In the genomic region with DNA sequence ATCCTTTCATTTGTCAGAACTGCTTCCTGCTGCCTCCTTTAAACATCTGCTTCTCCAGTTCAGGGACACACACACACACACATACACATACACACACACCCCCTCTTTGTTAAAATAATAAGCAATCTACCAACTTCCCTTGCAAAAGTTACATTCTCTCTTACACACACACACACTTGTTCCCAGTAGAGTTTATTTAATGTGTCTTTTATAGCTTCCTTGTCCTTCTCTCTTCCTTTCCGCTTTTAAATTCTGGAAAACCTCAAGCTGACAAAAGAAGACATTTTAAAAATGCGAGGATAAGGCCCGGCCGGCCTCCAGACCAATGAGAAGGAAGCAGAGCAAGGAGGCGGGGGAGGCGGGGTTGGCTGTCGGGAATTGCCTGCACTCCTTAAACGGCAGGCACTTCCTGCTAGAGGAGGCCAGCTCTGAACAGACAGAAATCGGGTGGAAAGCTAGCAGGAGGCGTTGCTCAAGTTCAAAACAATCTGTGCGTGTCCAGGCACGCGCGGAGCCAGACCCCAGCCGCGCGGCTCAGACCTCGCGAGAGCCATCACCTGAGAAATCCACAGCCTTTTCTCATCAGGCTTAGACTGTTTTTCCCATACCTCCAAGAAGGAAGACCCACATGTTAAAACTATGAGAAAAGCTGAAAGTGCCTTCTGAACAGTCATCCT, we compare ENCODE assay signal across 8 cellular contexts.
DNase-seq lines count a peak whose midpoint lies in the region; ATAC-seq and TF ChIP-seq lines count a peak whose summit lies in the region.

No MANE protein-coding gene starts in this region.

- TF ChIP-seq CTCF in RWPE2 (IDR thresholded peaks at IDR 0.05; ENCODE audit: poor library complexity, severe bottlenecking) (no peak), fibroblast of pulmonary artery (IDR thresholded peaks at IDR 0.05; ENCODE audit: low read length, missing control alignments) (no peak), natural killer cell (IDR thresholded peaks at IDR 0.05) (no peak)

- peak; percentile 88 for ATAC-seq in GM21619 (IDR thresholded peaks at IDR 0.05; ENCODE audit: unreplicated experiment)
- peak; percentile 99 for ATAC-seq in RWPE2 (ENCODE audit: low read depth)
- ATAC-seq in natural killer cell, result peak; percentile 87 to 89 (median 88)

- TF ChIP-seq EP300 in Ishikawa (IDR thresholded peaks at IDR 0.05; ENCODE audit: borderline replicate concordance), result peak; percentile 17; the same call in 1 of the 2 replicates

- peak overlapping the region; percentile 80 to 89 for H3K27ac Mint-ChIP-seq in natural killer cell

- TF ChIP-seq RAD21 in Ishikawa (IDR thresholded peaks at IDR 0.05; ENCODE audit: low read depth), result no peak

- DNase-seq in DMS53 (lab: John Stamatoyannopoulos, UW), result peak; percentile 99
- DNase-seq in RWPE2 (ENCODE audit: low spot score), result peak; percentile 96
- peak; percentile 62 for DNase-seq in activated T-helper 9 cell treated with anti-CD3 and anti-CD28 coated beads, Interleukin-2, amount 50 U/mL, for 16 hours (ENCODE audit: low read depth)
- peak; percentile 99 for DNase-seq in fibroblast of pulmonary artery (ENCODE audit: low read depth)
- peak; percentile 53 for DNase-seq in natural killer cell
- DNase-seq in stimulated activated naive CD4-positive, alpha-beta T cell (lab: John Stamatoyannopoulos, UW), result peak; percentile 44 to 72 (median 64)

- H3K27ac ChIP-seq in RWPE2 (ENCODE audit: poor library complexity, severe bottlenecking), result peak overlapping the region; percentile 61

- no peaks in the 10 kb centered on the region for H3K9me3 Mint-ChIP-seq in natural killer cell

- H3K4me1 ChIP-seq in RWPE2 (ENCODE audit: insufficient read depth, poor library complexity, severe bottlenecking), result peaks cover 38% of the 10 kb centered on the region

- intact Hi-C loops in natural killer cell (cut with micrococcal nuclease), result loop anchor here (10.0 kb wide), 1 partner anchor 188 kb away; no protein-coding TSS in a partner anchor

- peak overlapping the region; percentile 13 for H3K4me3 ChIP-seq in RWPE2 (ENCODE audit: severe bottlenecking)
- peak overlapping the region; percentile 53 for H3K4me3 ChIP-seq in fibroblast of pulmonary artery (replicated peaks; ENCODE audit: low read depth, low read length)

- no peaks in the 10 kb centered on the region for H3K27me3 Mint-ChIP-seq in natural killer cell (ENCODE audit: low read depth in 2 of 2)

- H3K36me3 ChIP-seq in RWPE2 (ENCODE audit: low read depth), result no peaks in the 10 kb centered on the region

- peak overlapping the region; percentile 87 for H3K4me3 Mint-ChIP-seq in natural killer cell

- H3K4me1 Mint-ChIP-seq in natural killer cell, result peaks cover 27 to 29% of the 10 kb centered on the region in 2 donors

- no peaks in the 10 kb centered on the region for H3K27me3 ChIP-seq in RWPE2 (ENCODE audit: insufficient read depth, poor library complexity, severe bottlenecking)

- H3K36me3 Mint-ChIP-seq in natural killer cell, result no peaks in the 10 kb centered on the region

- no peaks in the 10 kb centered on the region for H3K9me3 ChIP-seq in RWPE2 (ENCODE audit: severe bottlenecking)

TF ChIP-seq in Ishikawa, 13 proteins besides CTCF, POLR2A, EP300 and RAD21:
- TF ChIP-seq EGR1 (IDR thresholded peaks at IDR 0.05) (peak; percentile 15; the same call in 1 of the 2 replicates), FOXM1 (IDR thresholded peaks at IDR 0.05; ENCODE audit: borderline replicate concordance, low read depth) (peak; percentile 65), CEBPB (IDR thresholded peaks at IDR 0.05) (peak; percentile 61), NFIC (IDR thresholded peaks at IDR 0.05) (no peak), TEAD4 (IDR thresholded peaks at IDR 0.05) (peak; percentile 37; the same call in 1 of the 2 replicates), YY1 (IDR thresholded peaks at IDR 0.05; ENCODE audit: low read depth) (peak; percentile 41; the same call in 1 of the 2 replicates), ZBTB7A (IDR thresholded peaks at IDR 0.05; ENCODE audit: low read depth) (no peak), TCF12 (IDR thresholded peaks at IDR 0.05; ENCODE audit: low read depth) (peak; percentile 28; the same call in 1 of the 2 replicates), CREB1 (IDR thresholded peaks at IDR 0.05; ENCODE audit: low read depth) (no peak), TAF1 (IDR thresholded peaks at IDR 0.05; ENCODE audit: low read depth) (peak; percentile 29; the same call in 1 of the 2 replicates)
- TF ChIP-seq, protein P1, sequence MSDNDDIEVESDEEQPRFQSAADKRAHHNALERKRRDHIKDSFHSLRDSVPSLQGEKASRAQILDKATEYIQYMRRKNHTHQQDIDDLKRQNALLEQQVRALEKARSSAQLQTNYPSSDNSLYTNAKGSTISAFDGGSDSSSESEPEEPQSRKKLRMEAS (IDR thresholded peaks at IDR 0.05), result peak; percentile 78
- TF ChIP-seq, protein P2, sequence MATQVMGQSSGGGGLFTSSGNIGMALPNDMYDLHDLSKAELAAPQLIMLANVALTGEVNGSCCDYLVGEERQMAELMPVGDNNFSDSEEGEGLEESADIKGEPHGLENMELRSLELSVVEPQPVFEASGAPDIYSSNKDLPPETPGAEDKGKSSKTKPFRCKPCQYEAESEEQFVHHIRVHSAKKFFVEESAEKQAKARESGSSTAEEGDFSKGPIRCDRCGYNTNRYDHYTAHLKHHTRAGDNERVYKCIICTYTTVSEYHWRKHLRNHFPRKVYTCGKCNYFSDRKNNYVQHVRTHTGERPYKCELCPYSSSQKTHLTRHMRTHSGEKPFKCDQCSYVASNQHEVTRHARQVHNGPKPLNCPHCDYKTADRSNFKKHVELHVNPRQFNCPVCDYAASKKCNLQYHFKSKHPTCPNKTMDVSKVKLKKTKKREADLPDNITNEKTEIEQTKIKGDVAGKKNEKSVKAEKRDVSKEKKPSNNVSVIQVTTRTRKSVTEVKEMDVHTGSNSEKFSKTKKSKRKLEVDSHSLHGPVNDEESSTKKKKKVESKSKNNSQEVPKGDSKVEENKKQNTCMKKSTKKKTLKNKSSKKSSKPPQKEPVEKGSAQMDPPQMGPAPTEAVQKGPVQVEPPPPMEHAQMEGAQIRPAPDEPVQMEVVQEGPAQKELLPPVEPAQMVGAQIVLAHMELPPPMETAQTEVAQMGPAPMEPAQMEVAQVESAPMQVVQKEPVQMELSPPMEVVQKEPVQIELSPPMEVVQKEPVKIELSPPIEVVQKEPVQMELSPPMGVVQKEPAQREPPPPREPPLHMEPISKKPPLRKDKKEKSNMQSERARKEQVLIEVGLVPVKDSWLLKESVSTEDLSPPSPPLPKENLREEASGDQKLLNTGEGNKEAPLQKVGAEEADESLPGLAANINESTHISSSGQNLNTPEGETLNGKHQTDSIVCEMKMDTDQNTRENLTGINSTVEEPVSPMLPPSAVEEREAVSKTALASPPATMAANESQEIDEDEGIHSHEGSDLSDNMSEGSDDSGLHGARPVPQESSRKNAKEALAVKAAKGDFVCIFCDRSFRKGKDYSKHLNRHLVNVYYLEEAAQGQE (IDR thresholded peaks at IDR 0.05; ENCODE audit: low read depth), result no peak
- TF ChIP-seq, protein P3, sequence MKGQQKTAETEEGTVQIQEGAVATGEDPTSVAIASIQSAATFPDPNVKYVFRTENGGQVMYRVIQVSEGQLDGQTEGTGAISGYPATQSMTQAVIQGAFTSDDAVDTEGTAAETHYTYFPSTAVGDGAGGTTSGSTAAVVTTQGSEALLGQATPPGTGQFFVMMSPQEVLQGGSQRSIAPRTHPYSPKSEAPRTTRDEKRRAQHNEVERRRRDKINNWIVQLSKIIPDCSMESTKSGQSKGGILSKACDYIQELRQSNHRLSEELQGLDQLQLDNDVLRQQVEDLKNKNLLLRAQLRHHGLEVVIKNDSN (IDR thresholded peaks at IDR 0.05), result no peak

Comparison
In these comparisons a context has a peak if more than half of its experiments do, and no peak if none do; other contexts are left out.
1. Peak in every context shown above with its lines: DNase-seq, ATAC-seq, H3K4me3 ChIP-seq and H3K27ac ChIP-seq.